1 cellular context compared by ENCODE assay signal in the genomic region with DNA sequence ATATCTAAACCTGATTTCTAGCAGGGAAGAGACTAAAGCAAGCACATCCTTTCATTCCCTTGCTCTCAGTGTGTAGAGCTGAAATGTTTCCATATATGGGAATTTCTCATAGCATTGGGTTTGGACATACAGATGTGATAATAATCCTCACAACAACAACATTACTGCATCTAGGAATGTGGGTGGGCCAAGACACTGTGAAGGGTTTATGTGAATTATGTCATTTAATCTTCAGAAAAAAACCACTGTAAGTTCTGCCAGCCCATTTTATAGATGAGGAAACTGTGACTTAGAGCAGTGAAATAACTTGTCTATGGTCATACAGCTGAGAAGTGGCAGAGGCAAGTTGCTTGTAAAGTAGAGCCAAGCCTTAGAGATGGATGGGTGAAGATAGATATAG.
TF ChIP-seq lines count a peak whose summit lies in the region.

No MANE protein-coding gene starts in this region.

TF ChIP-seq in HepG2, 621 proteins besides CTCF, POLR2A, EP300 and RAD21:
- TF ChIP-seq MTF1 (CRISPR knock-in tag; IDR thresholded peaks at IDR 0.05) = no peak
- TF ChIP-seq ZNF629 (CRISPR knock-in tag; conservative IDR thresholded peaks at IDR 0.05) = 0 out of 2 replicates have a peak, but pooled peaks have one; percentile 40
TF ChIP-seq in HepG2: peak in this region for 1.
